In genomic region chr1:243325305-243325890, GRCh38 we compare ENCODE assay signal across 8 cellular contexts.
DNase-seq lines count a peak whose midpoint lies in the region; ATAC-seq and TF ChIP-seq lines count a peak whose summit lies in the region.

No MANE protein-coding gene starts in this region.

- no peaks in the 10 kb centered on the region for H3K4me1 ChIP-seq in liver (ENCODE audit: control insufficient read depth in 4 of 4, insufficient read depth in 4 of 4, low read length in 3 of 4)

- peak; percentile 12 for DNase-seq in stimulated activated CD8-positive, alpha-beta memory T cell treated with anti-CD3 and anti-CD28 coated beads, Interleukin-12 subunit alpha, Interleukin-12 subunit beta, amount 100 ng/mL, for 1 hour (ENCODE audit: low read depth)
- no peak for DNase-seq in stimulated activated CD8-positive, alpha-beta memory T cell treated with anti-CD3 and anti-CD28 coated beads, Interleukin-4, amount 100 ng/mL, for 48 hours
- DNase-seq in NCI-H774 (lab: John Stamatoyannopoulos, UW) (peak; percentile 32), brain pericyte (ENCODE audit: low read depth, low spot score) (peak; percentile 17), H7 (no peak)

- no peaks in the 10 kb centered on the region for H3K9me3 ChIP-seq in liver (ENCODE audit: control insufficient read depth in 4 of 4, low read length in 3 of 4)

- H3K27ac ChIP-seq in liver (ENCODE audit: low read depth in 1 of 2, low read length in 2 of 2): no peak overlapping the region

- H3K9ac ChIP-seq in liver (ENCODE audit: low read depth in 1 of 2, low read length in 2 of 2): peak overlapping the region in 1 of 2 donors; percentile 22

- peak; percentile 96 to 97 for TF ChIP-seq RAD21 in liver (IDR thresholded peaks at IDR 0.05)

- 1% methylated on average over 1 of the region's 1 CpG for WGBS in liver

- H3K36me3 ChIP-seq in liver (ENCODE audit: control insufficient read depth in 4 of 4, insufficient read depth in 3 of 4, low read depth in 1 of 4, low read length in 3 of 4): peaks cover 0 to 1% (median under 1%) of the 10 kb centered on the region in 4 donors
- no peaks in the 10 kb centered on the region for H3K36me3 ChIP-seq in H7 (replicated peaks; ENCODE audit: control insufficient read depth, insufficient read depth, low read length)

- H3K4me3 ChIP-seq in liver (ENCODE audit: low read depth in 1 of 3, low read length in 3 of 3): no peak overlapping the region
- H3K4me3 ChIP-seq in H7 (ENCODE audit: insufficient read depth, low read depth, low read length): no peak overlapping the region

- ATAC-seq in HG03108 (IDR thresholded peaks at IDR 0.05; ENCODE audit: unreplicated experiment) (peak; percentile 47), HG02623 (IDR thresholded peaks at IDR 0.05; ENCODE audit: unreplicated experiment) (no peak)

- H3K27me3 ChIP-seq in liver (ENCODE audit: control insufficient read depth in 4 of 4, insufficient read depth in 4 of 4, low read length in 3 of 4) (no peaks in the 10 kb centered on the region), H7 (ENCODE audit: control insufficient read depth, insufficient read depth, low read length) (no peaks in the 10 kb centered on the region)

- TF ChIP-seq CTCF in liver (IDR thresholded peaks at IDR 0.05; ENCODE audit: low read depth, low read length, missing input control): peak; percentile 83

TF ChIP-seq in liver, 16 proteins besides CTCF, POLR2A, EP300 and RAD21:
- peak; percentile 31 for TF ChIP-seq ATF3 (IDR thresholded peaks at IDR 0.05)
- TF ChIP-seq YY1 (IDR thresholded peaks at IDR 0.05): no peak

Comparison
In these comparisons a context has a peak if more than half of its experiments do, and no peak if none do; other contexts are left out.
1. DNase-seq: peak in stimulated activated CD8-positive, alpha-beta memory T cell treated with anti-CD3 and anti-CD28 coated beads, Interleukin-12 subunit alpha, Interleukin-12 subunit beta, amount 100 ng/mL, for 1 hour (single experiment), NCI-H774 (single experiment) and brain pericyte (single experiment); none in stimulated activated CD8-positive, alpha-beta memory T cell treated with anti-CD3 and anti-CD28 coated beads, Interleukin-4, amount 100 ng/mL, for 48 hours (single experiment) and H7 (single experiment).